In genomic region chr16:24010440-24011089, GRCh38 we compare ENCODE assay signal across 8 cellular contexts.
DNase-seq lines count a peak whose midpoint lies in the region; ATAC-seq and TF ChIP-seq lines count a peak whose summit lies in the region.

No MANE protein-coding gene starts in this region.

- TF ChIP-seq CTCF in endodermal cell (conservative IDR thresholded peaks at IDR 0.05) (peak; percentile 90), mucosa of descending colon (IDR thresholded peaks at IDR 0.05) (peak; percentile 70)

- H3K4me1 Mint-ChIP-seq in CD4-positive, alpha-beta memory T cell, result peaks cover 47 to 81% (median 62%) of the 10 kb centered on the region in 4 donors
- no peaks in the 10 kb centered on the region for H3K4me1 Mint-ChIP-seq in endodermal cell

- POLR2A ChIA-PET in CD4-positive, alpha-beta memory T cell (lab: Charles Lee; ENCODE audit: partially characterized antibody), result interaction anchor here (0.6 to 3.7 kb wide), 10 partner anchors 26 to 208 kb away, joined by 3 to 31 read pairs (median 6); no protein-coding TSS in a partner anchor

- CTCF ChIA-PET in CD4-positive, alpha-beta memory T cell (lab: Charles Lee; ENCODE audit: partially characterized antibody), result interaction anchor here (0.5 to 19.6 kb wide), 57 partner anchors 9 to 838 kb away, joined by 3 to 472 read pairs (median 5); partner anchors contain the start of gene PRKCB

- DNase-seq in CD4-positive, alpha-beta memory T cell, result peak; percentile 75 to 81 (median 76)
- DNase-seq in NCI-H82 (lab: John Stamatoyannopoulos, UW), result peak; percentile 92
- DNase-seq in activated CD8-positive, alpha-beta memory T cell treated with anti-CD3 and anti-CD28 coated beads for 24 hours, result peak; percentile 88
- peak; percentile 88 for DNase-seq in endodermal cell
- peak; percentile 73 to 95 (median 78) for DNase-seq in mucosa of descending colon
- peak; percentile 67 for DNase-seq in stimulated activated CD8-positive, alpha-beta memory T cell treated with anti-CD3 and anti-CD28 coated beads, Interleukin-4, amount 100 ng/mL, for 24 hours (ENCODE audit: low read depth)
- no peak for DNase-seq in GM19240 (ENCODE audit: insufficient read length, low spot score)

- peaks cover 50% of the 10 kb centered on the region for H3K4me1 ChIP-seq in CD4-positive, alpha-beta memory T cell (ENCODE audit: insufficient read depth, low read length)
- H3K4me1 ChIP-seq in endodermal cell (ENCODE audit: control insufficient read depth, insufficient read depth, low read length) (no peaks in the 10 kb centered on the region), mucosa of descending colon (ENCODE audit: low read depth) (peaks cover 5% of the 10 kb centered on the region)

- peak overlapping the region in 5 of 7 donors; percentile 28 to 76 (median 46) for H3K27ac Mint-ChIP-seq in CD4-positive, alpha-beta memory T cell
- no peak overlapping the region for H3K27ac Mint-ChIP-seq in endodermal cell

- no peak overlapping the region for H3K4me3 ChIP-seq in CD4-positive, alpha-beta memory T cell (ENCODE audit: low read length in 2 of 2)
- no peak overlapping the region for H3K4me3 ChIP-seq in endodermal cell (ENCODE audit: low read length)
- H3K4me3 ChIP-seq in mucosa of descending colon, result no peak overlapping the region

- H3K27me3 ChIP-seq in CD4-positive, alpha-beta memory T cell (ENCODE audit: insufficient read depth, low read length), result no peaks in the 10 kb centered on the region
- no peaks in the 10 kb centered on the region for H3K27me3 ChIP-seq in endodermal cell (ENCODE audit: control insufficient read depth, insufficient read depth, low read length, poor library complexity, severe bottlenecking)

- 57 to 63% methylated on average over 4 to 8 of the region's 8 CpGs for WGBS in endodermal cell (ENCODE audit: insufficient coverage in 1 of 2, insufficient read length in 1 of 2), 2 experiments

- peaks cover 5 to 18% of the 10 kb centered on the region in 2 donors for H3K36me3 Mint-ChIP-seq in CD4-positive, alpha-beta memory T cell
- no peaks in the 10 kb centered on the region for H3K36me3 Mint-ChIP-seq in endodermal cell (ENCODE audit: low read depth)

- no peaks in the 10 kb centered on the region for H3K27me3 Mint-ChIP-seq in CD4-positive, alpha-beta memory T cell
- peaks cover 25% of the 10 kb centered on the region for H3K27me3 Mint-ChIP-seq in endodermal cell (ENCODE audit: insufficient read depth)

- no peaks in the 10 kb centered on the region for H3K9me3 Mint-ChIP-seq in CD4-positive, alpha-beta memory T cell
- H3K9me3 Mint-ChIP-seq in endodermal cell, result no peaks in the 10 kb centered on the region

- peak; percentile 37 for ATAC-seq in HG02798 (IDR thresholded peaks at IDR 0.05; ENCODE audit: poor library complexity, unreplicated experiment)
- peak; percentile 77 for ATAC-seq in mucosa of descending colon

- H3K9me3 ChIP-seq in CD4-positive, alpha-beta memory T cell (ENCODE audit: control insufficient read depth in 1 of 2, low read length in 2 of 2), result no peaks in the 10 kb centered on the region
- no peaks in the 10 kb centered on the region for H3K9me3 ChIP-seq in endodermal cell (ENCODE audit: control insufficient read depth, low read length)
- H3K9me3 ChIP-seq in mucosa of descending colon, result no peaks in the 10 kb centered on the region

- peak overlapping the region in 2 of 8 donors; percentile 26 to 41 for H3K4me3 Mint-ChIP-seq in CD4-positive, alpha-beta memory T cell
- H3K4me3 Mint-ChIP-seq in endodermal cell, result no peak overlapping the region

- no peak overlapping the region for H3K27ac ChIP-seq in CD4-positive, alpha-beta memory T cell (ENCODE audit: low read depth, low read length)
- H3K27ac ChIP-seq in endodermal cell (ENCODE audit: low read depth, low read length), result no peak overlapping the region

- H3K36me3 ChIP-seq in CD4-positive, alpha-beta memory T cell (ENCODE audit: insufficient read depth, low read length), result no peaks in the 10 kb centered on the region
- H3K36me3 ChIP-seq in endodermal cell (ENCODE audit: control insufficient read depth, insufficient read depth, low read length), result no peaks in the 10 kb centered on the region
- H3K36me3 ChIP-seq in mucosa of descending colon (ENCODE audit: low read depth), result no peaks in the 10 kb centered on the region

- H3K9ac ChIP-seq in endodermal cell (ENCODE audit: extremely low read depth, low read length, poor library complexity, severe bottlenecking), result no peak overlapping the region

- intact Hi-C loops in CD4-positive, alpha-beta memory T cell (cut with micrococcal nuclease), result loop anchor here (1.0 to 5.0 kb wide), 6 partner anchors 26 to 207 kb away; no protein-coding TSS in a partner anchor
- intact Hi-C loops in mucosa of descending colon (cut with DNase I, micrococcal nuclease), result loop anchor here (10.0 kb wide), 3 partner anchors 206 to 276 kb away; no protein-coding TSS in a partner anchor
